ENCODE assay signal across 23 cellular contexts in genomic region chr6:112309244-112309643, GRCh38. TPM values are rescaled to one million over a fixed set of nuclear protein-coding genes. Genes with fewer than 3 reads are reported as not detected.
DNase-seq lines count a peak whose midpoint lies in the region; ATAC-seq and TF ChIP-seq lines count a peak whose summit lies in the region.
"Had no signal": no experiment of that assay in that cellular context is flagged by ENCODE, and none has a peak within 500 bp of the region (broad histone marks: within the 10 kb centered on the region; RNA-seq: fewer than 3 reads in every experiment).

No MANE protein-coding gene starts in this region.

- peaks cover 5% of the 10 kb centered on the region for H3K9me3 Mint-ChIP-seq in nephron
- H3K9me3 Mint-ChIP-seq: CD4-positive, alpha-beta memory T cell; GM23338; H9 had no signal

- H2BK120ac ChIP-seq in IMR-90 (ENCODE audit: low read depth, low read length), result peak overlapping the region; percentile 27; the same call in 1 of the 2 replicates

- no peak for ATAC-seq in IMR-90 (ENCODE audit: low read depth)
- ATAC-seq in sciatic nerve, result peak; percentile 13
- ATAC-seq: GM23338, HCT116 had no signal

- H3K4me3 Mint-ChIP-seq in nephron, result no peak overlapping the region
- H3K4me3 Mint-ChIP-seq: CD4-positive, alpha-beta memory T cell; GM23338; H9 had no signal

- TF ChIP-seq RAD21 in IMR-90 (IDR thresholded peaks at IDR 0.05; ENCODE audit: low read length), result no peak

- H3K79me1 ChIP-seq in IMR-90 (ENCODE audit: low read depth in 1 of 2, low read length in 2 of 2), result no peaks in the 10 kb centered on the region

- H3K4me1 Mint-ChIP-seq in nephron, result peaks cover 64% of the 10 kb centered on the region
- H3K4me1 Mint-ChIP-seq: CD4-positive, alpha-beta memory T cell; H9 had no signal

- H4K91ac ChIP-seq in IMR-90 (ENCODE audit: insufficient read depth, low read depth, low read length), result peak overlapping the region; percentile 41; the same call in 1 of the 2 replicates

- peaks cover 5% of the 10 kb centered on the region; the same call in 1 of the 2 replicates for H3K4me1 ChIP-seq in IMR-90 (ENCODE audit: control insufficient read depth, insufficient read depth, low read length)

- peak overlapping the region; percentile 55 for H2AK5ac ChIP-seq in IMR-90 (ENCODE audit: low read depth, low read length)

- no peak overlapping the region for H2AK9ac ChIP-seq in IMR-90 (replicated peaks; ENCODE audit: low read depth, low read length, poor library complexity)

- H3K56ac ChIP-seq in IMR-90 (ENCODE audit: extremely low read depth, insufficient read depth, low read length), result no peak overlapping the region

- BruUV-seq in IMR-90 (replicated peaks; lab: Mats Ljungman, UMichigan), result no TSS peak

- H3K4me3 ChIP-seq in IMR-90 (ENCODE audit: insufficient read depth, low read depth, low read length) (no peak overlapping the region), epithelial cell of esophagus (ENCODE audit: low read length) (no peak overlapping the region)
- H3K4me3 ChIP-seq: GM23338 had no signal

- CTCF ChIA-PET in IMR-90 (lab: Yijun Ruan, JAX), result interaction anchor here (1.0 kb wide), 1 partner anchor 72 kb away, joined by 3 read pairs; no protein-coding TSS in a partner anchor

- intact Hi-C loops in IMR-90 (cut with micrococcal nuclease), result no loop called here
- intact Hi-C loops in sciatic nerve (cut with DNase I), result no loop called here

- no peaks in the 10 kb centered on the region for H4K20me1 ChIP-seq in IMR-90 (ENCODE audit: insufficient read depth, low read length)

- H3K4ac ChIP-seq in IMR-90 (ENCODE audit: low read depth, low read length), result peak overlapping the region; percentile 21; the same call in 1 of the 2 replicates

- H3K36me3 Mint-ChIP-seq in nephron (ENCODE audit: low read depth), result no peaks in the 10 kb centered on the region
- H3K36me3 Mint-ChIP-seq: CD4-positive, alpha-beta memory T cell had no signal

- H2BK20ac ChIP-seq in IMR-90 (ENCODE audit: low read depth, low read length), result peak overlapping the region; percentile 40

- H4K5ac ChIP-seq in IMR-90 (ENCODE audit: low read depth, low read length), result peak overlapping the region; percentile 63; the same call in 1 of the 2 replicates

- DNase-seq in IMR-90, result no peak
- DNase-seq in epithelial cell of esophagus (ENCODE audit: low read depth), result peak; percentile 13
- DNase-seq in sciatic nerve (ENCODE audit: low spot score), result no peak
- DNase-seq in iPS-NIHi11 (ENCODE audit: low spot score), result no peak
- no peak for DNase-seq in NCI-H146 (lab: John Stamatoyannopoulos, UW)
- no peak for DNase-seq in NCI-H2029 (lab: John Stamatoyannopoulos, UW)
- no peak for DNase-seq in SHP77 (lab: John Stamatoyannopoulos, UW)
- DNase-seq: C1 segment of cervical spinal cord; Calu3; CD4-positive, alpha-beta memory T cell; COR-L47; DMS53; DMS79 treated with DMSO at 0.1 percent for 48 hours; GF-D8; H9 had no signal

- H3K18ac ChIP-seq in IMR-90 (ENCODE audit: low read depth, low read length), result no peak overlapping the region

- dilution Hi-C loops in IMR-90 (cut with HindIII; ENCODE audit: low sequenced_read_pairs, unreplicated experiment), result no loop called here

- H3K36me3 ChIP-seq in IMR-90 (ENCODE audit: control insufficient read depth, insufficient read depth, low read length), result no peaks in the 10 kb centered on the region

- H3K27me3 ChIP-seq in IMR-90 (ENCODE audit: control insufficient read depth, insufficient read depth, low read length), result no peaks in the 10 kb centered on the region

- no peak for TF ChIP-seq POLR2A in IMR-90 (IDR thresholded peaks at IDR 0.05; ENCODE audit: low read depth, low read length)

- H3K23ac ChIP-seq in IMR-90 (ENCODE audit: low read depth, low read length), result no peak overlapping the region

- no peak overlapping the region for H3K27ac ChIP-seq in IMR-90 (ENCODE audit: insufficient read depth, low read length)

- H3K9me1 ChIP-seq in IMR-90 (ENCODE audit: insufficient read depth, low read length), result no peaks in the 10 kb centered on the region

- no peak overlapping the region for H2AFZ ChIP-seq in IMR-90 (replicated peaks; ENCODE audit: low read length, poor library complexity)
- H2AFZ ChIP-seq: GM23338 had no signal

- H3K27ac Mint-ChIP-seq in nephron, result peak overlapping the region; percentile 1 to 80 (median 9)
- H3K27ac Mint-ChIP-seq: GM23338, H9 had no signal

- in situ Hi-C loops in IMR-90 (cut with MboI; ENCODE audit: low sequenced_read_pairs), result loop anchor here (5.0 kb wide), 1 partner anchor 132 kb away; no protein-coding TSS in a partner anchor

- no peak for TF ChIP-seq CTCF in IMR-90 (conservative IDR thresholded peaks at IDR 0.05; ENCODE audit: low read depth, low read length)
- no peak for TF ChIP-seq CTCF in epithelial cell of esophagus (IDR thresholded peaks at IDR 0.05; ENCODE audit: insufficient read depth, low read depth, low read length, missing control alignments)
- no peak for TF ChIP-seq CTCF in nephron (IDR thresholded peaks at IDR 0.05; ENCODE audit: unreplicated experiment in 3 of 3)

- 92% methylated on average over 2 of the region's 2 CpGs; no CpG with 5 or more reads in 1 of the 2 experiments for WGBS in IMR-90 (ENCODE audit: extremely low coverage in 2 of 2, insufficient read length in 1 of 2), 2 experiments

- no peak overlapping the region for H3K9ac ChIP-seq in IMR-90 (ENCODE audit: low read depth, low read length)

- no peak overlapping the region for H2BK5ac ChIP-seq in IMR-90 (ENCODE audit: low read depth, low read length, poor library complexity, severe bottlenecking)

- no peaks in the 10 kb centered on the region for H3K9me3 ChIP-seq in IMR-90 (ENCODE audit: control insufficient read depth, insufficient read depth, low read length)

- 0 out of 3 replicates have a peak overlapping the region, but pooled peaks have one; percentile 77 for H2BK15ac ChIP-seq in IMR-90 (ENCODE audit: low read depth, low read length)

- H3K27me3 Mint-ChIP-seq in nephron (ENCODE audit: low read depth), result no peaks in the 10 kb centered on the region

- no peak overlapping the region for H4K8ac ChIP-seq in IMR-90 (ENCODE audit: low read depth in 2 of 2, low read length in 2 of 2)

- H3K14ac ChIP-seq in IMR-90 (replicated peaks; ENCODE audit: low read depth, low read length), result no peak overlapping the region

- no peak overlapping the region for H3K4me2 ChIP-seq in IMR-90 (ENCODE audit: low read depth, low read length)
- H3K4me2 ChIP-seq: GM23338 had no signal

- POLR2A ChIA-PET in IMR-90 (lab: Charles Lee; ENCODE audit: unreplicated experiment), result no interaction called here

TF ChIP-seq in IMR-90, 13 proteins besides CTCF, POLR2A, EP300 and RAD21:
- TF ChIP-seq FOS (IDR thresholded peaks at IDR 0.05; ENCODE audit: low read depth, low read length), result no peak
- no peak for TF ChIP-seq RFX5 (IDR thresholded peaks at IDR 0.05; ENCODE audit: low read depth, low read length)
- TF ChIP-seq, protein P1, sequence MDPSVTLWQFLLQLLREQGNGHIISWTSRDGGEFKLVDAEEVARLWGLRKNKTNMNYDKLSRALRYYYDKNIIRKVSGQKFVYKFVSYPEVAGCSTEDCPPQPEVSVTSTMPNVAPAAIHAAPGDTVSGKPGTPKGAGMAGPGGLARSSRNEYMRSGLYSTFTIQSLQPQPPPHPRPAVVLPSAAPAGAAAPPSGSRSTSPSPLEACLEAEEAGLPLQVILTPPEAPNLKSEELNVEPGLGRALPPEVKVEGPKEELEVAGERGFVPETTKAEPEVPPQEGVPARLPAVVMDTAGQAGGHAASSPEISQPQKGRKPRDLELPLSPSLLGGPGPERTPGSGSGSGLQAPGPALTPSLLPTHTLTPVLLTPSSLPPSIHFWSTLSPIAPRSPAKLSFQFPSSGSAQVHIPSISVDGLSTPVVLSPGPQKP (IDR thresholded peaks at IDR 0.05; ENCODE audit: borderline replicate concordance, low read depth, low read length), result no peak
- no peak for TF ChIP-seq MAZ (IDR thresholded peaks at IDR 0.05; ENCODE audit: borderline replicate concordance, low read depth, low read length)
- TF ChIP-seq, protein P2, sequence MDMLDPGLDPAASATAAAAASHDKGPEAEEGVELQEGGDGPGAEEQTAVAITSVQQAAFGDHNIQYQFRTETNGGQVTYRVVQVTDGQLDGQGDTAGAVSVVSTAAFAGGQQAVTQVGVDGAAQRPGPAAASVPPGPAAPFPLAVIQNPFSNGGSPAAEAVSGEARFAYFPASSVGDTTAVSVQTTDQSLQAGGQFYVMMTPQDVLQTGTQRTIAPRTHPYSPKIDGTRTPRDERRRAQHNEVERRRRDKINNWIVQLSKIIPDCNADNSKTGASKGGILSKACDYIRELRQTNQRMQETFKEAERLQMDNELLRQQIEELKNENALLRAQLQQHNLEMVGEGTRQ (IDR thresholded peaks at IDR 0.05; ENCODE audit: low read depth, low read length), result no peak
TF ChIP-seq in IMR-90: peak in this region for 0.

RNA-seq across cellular contexts. Expression of gene RFPL4B, which starts 37.9 kb away (rescaled TPM):
- total RNA-seq in IMR-90 (2012; rRNA removed) (not detected in 2 replicates), sciatic nerve (not detected)
- polyA plus RNA-seq in IMR-90 (2012; rRNA removed), result not detected in 2 replicates
- polyA plus RNA-seq in IMR-90 (2012; cell fraction: cytosol; rRNA removed), result not detected in 2 replicates
- not detected in 2 replicates for polyA plus RNA-seq in IMR-90 (2012; cell fraction: nucleus; rRNA removed; ENCODE audit: low replicate concordance)
- total RNA-seq: A172; A673; Calu3; CD4-positive, alpha-beta memory T cell; Daoy; GM23338; H4; H9 had no signal
- polyA plus RNA-seq: BJ; CD4-positive, alpha-beta memory T cell; GM23338 had no signal

RNA-seq across cellular contexts. Expression of gene LAMA4, which starts 54.9 kb away (rescaled TPM):
- total RNA-seq in IMR-90 (2012; rRNA removed), result 29.7 and 35.8 TPM in 2 replicates
- 28.9 and 33.9 TPM in 2 replicates for polyA plus RNA-seq in IMR-90 (2012; rRNA removed)
- polyA plus RNA-seq in IMR-90 (2012; cell fraction: cytosol; rRNA removed), result 51.0 and 61.1 TPM in 2 replicates
- 36.2 and 63.2 TPM in 2 replicates for polyA plus RNA-seq in IMR-90 (2012; cell fraction: nucleus; rRNA removed; ENCODE audit: low replicate concordance)
- 332 TPM for total RNA-seq in sciatic nerve
- total RNA-seq: CD4-positive, alpha-beta memory T cell had no signal
- polyA plus RNA-seq: CD4-positive, alpha-beta memory T cell had no signal
